ENCODE assay signal across 1 cellular context in the genomic region with DNA sequence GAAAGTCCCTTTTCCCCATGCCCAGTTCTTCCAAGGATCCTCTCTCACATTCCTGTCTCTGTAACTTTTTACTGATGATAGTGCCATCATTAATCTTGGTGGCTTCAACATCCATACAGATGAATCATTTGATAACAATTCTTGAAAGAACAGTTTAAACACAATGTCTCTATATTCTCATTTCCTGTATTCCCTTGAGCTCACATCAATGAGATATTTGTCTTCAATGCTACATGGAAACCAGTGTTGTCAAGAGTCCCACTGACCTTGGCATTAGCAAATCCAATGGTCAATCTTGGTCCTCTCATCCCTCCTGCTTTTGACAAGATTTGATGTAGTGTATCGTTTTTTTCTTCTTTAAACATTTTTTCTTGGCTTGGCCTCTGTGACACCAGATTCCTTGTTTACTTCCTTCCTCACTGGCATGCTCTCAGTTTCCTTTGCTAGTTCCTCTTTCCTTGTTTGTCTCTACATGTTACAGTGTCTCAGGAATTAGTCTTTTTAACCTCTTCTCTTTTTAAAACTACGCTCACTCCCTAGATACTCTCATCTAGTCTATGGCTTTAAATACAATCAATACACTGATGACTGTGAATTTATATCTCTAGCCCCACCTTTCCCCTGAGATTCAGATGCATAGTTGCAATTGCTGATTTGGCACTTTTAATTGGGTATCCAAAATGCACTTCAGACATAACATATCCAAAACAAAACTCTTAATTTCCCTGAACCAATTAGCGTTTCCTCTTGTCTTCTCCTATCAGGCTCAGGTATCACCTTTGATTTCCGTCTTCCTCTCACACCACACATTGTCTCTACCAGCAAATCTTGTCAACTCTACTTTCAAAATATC.
TF ChIP-seq lines count a peak whose summit lies in the region.

No MANE protein-coding gene starts in this region.

TF ChIP-seq in K562, 482 proteins besides CTCF, POLR2A, EP300 and RAD21 (continued from another document):
- TF ChIP-seq, protein P1, sequence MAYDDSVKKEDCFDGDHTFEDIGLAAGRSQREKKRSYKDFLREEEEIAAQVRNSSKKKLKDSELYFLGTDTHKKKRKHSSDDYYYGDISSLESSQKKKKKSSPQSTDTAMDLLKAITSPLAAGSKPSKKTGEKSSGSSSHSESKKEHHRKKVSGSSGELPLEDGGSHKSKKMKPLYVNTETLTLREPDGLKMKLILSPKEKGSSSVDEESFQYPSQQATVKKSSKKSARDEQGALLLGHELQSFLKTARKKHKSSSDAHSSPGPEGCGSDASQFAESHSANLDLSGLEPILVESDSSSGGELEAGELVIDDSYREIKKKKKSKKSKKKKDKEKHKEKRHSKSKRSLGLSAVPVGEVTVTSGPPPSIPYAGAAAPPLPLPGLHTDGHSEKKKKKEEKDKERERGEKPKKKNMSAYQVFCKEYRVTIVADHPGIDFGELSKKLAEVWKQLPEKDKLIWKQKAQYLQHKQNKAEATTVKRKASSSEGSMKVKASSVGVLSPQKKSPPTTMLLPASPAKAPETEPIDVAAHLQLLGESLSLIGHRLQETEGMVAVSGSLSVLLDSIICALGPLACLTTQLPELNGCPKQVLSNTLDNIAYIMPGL (CRISPR knock-in tag; IDR thresholded peaks at IDR 0.05), result no peak
